ENCODE assay signal across 24 cellular contexts in genomic region chr1:170624141-170624540, GRCh38. TPM values are rescaled to one million over a fixed set of nuclear protein-coding genes. Genes with fewer than 3 reads are reported as not detected.
DNase-seq lines count a peak whose midpoint lies in the region; ATAC-seq and TF ChIP-seq lines count a peak whose summit lies in the region.
"Had no signal": no experiment of that assay in that cellular context is flagged by ENCODE, and none has a peak within 500 bp of the region (broad histone marks: within the 10 kb centered on the region; RNA-seq: fewer than 3 reads in every experiment).

No MANE protein-coding gene starts in this region.

- no peak overlapping the region for H2AFZ ChIP-seq in MM.1S (ENCODE audit: low read length)
- H2AFZ ChIP-seq: GM23248 had no signal

- H3F3A ChIP-seq in MM.1S (ENCODE audit: insufficient read depth, low read length) = no peaks in the 10 kb centered on the region

- H3K4me3 ChIP-seq in breast epithelium = no peak overlapping the region
- H3K4me3 ChIP-seq in MM.1S (ENCODE audit: low read length) = no peak overlapping the region
- H3K4me3 ChIP-seq: A549; BLaER1 treated with 17β-estradiol and CSF1 and Interleukin-3, amounts not matched to agents 10 nM and 100 nM; GM23248 had no signal

- H3K4me1 Mint-ChIP-seq in MCF 10A (ENCODE audit: insufficient read depth, unreplicated experiment) = peaks cover 12% of the 10 kb centered on the region
- H3K4me1 Mint-ChIP-seq in activated naive CD8-positive, alpha-beta T cell treated with anti-CD3 and anti-CD28 coated beads, Interleukin-2, amount 50 U/mL, for 24 hours = no peaks in the 10 kb centered on the region
- H3K4me1 Mint-ChIP-seq: CD14-positive monocyte; CD8-positive, alpha-beta memory T cell had no signal

- no peaks in the 10 kb centered on the region for H3K9me3 ChIP-seq in breast epithelium
- no peaks in the 10 kb centered on the region for H3K9me3 ChIP-seq in MM.1S (replicated peaks; ENCODE audit: insufficient read depth, low read length)
- H3K9me3 ChIP-seq: A549; BE2C; BLaER1 treated with 17β-estradiol and CSF1 and Interleukin-3, amounts not matched to agents 10 nM and 100 nM had no signal

- H3K79me2 ChIP-seq in MM.1S (ENCODE audit: low read length) = no peaks in the 10 kb centered on the region

- POLR2A ChIA-PET in MCF 10A (lab: Yijun Ruan, JAX) = no interaction called here

- H3K4me1 ChIP-seq in breast epithelium = peaks cover 0 to 6% of the 10 kb centered on the region in 2 donors
- no peaks in the 10 kb centered on the region for H3K4me1 ChIP-seq in MM.1S (ENCODE audit: low read length)
- H3K4me1 ChIP-seq: A549; BE2C; BLaER1 treated with 17β-estradiol and CSF1 and Interleukin-3, amounts not matched to agents 10 nM and 100 nM had no signal

- H3K27me3 Mint-ChIP-seq in MCF 10A (ENCODE audit: insufficient read depth, unreplicated experiment) = no peaks in the 10 kb centered on the region
- peaks cover 9% of the 10 kb centered on the region for H3K27me3 Mint-ChIP-seq in activated naive CD8-positive, alpha-beta T cell treated with anti-CD3 and anti-CD28 coated beads, Interleukin-2, amount 50 U/mL, for 24 hours
- H3K27me3 Mint-ChIP-seq: CD4-positive, alpha-beta T cell had no signal

- CTCF ChIA-PET in MCF 10A (lab: Yijun Ruan, JAX) = interaction anchor here (0.6 to 1.4 kb wide), 2 partner anchors 10 to 763 kb away, joined by 3 read pairs; no protein-coding TSS in a partner anchor

- no peak overlapping the region for H3K4me2 ChIP-seq in MM.1S (ENCODE audit: low read depth, low read length)
- H3K4me2 ChIP-seq: A549; BLaER1 treated with 17β-estradiol and CSF1 and Interleukin-3, amounts not matched to agents 10 nM and 100 nM had no signal

- ATAC-seq in HG02678 (IDR thresholded peaks at IDR 0.05; ENCODE audit: unreplicated experiment) = no peak
- ATAC-seq in activated naive CD8-positive, alpha-beta T cell treated with anti-CD3 and anti-CD28 coated beads, Interleukin-2, amount 50 U/mL, for 24 hours = no peak
- ATAC-seq: A549 had no signal

- no TSS peak for BruUV-seq in MCF 10A (replicated peaks; lab: Mats Ljungman, UMichigan)

- DNase-seq in MCF 10A (ENCODE audit: unreplicated experiment) = no peak
- no peak for DNase-seq in breast epithelium (ENCODE audit: low spot score in 2 of 2)
- peak; percentile 2 for DNase-seq in MM.1S
- DNase-seq in myocyte (ENCODE audit: low read depth) = peak; percentile 87
- no peak for DNase-seq in activated naive CD8-positive, alpha-beta T cell treated with anti-CD3 and anti-CD28 coated beads, Interleukin-2, amount 50 U/mL, for 24 hours
- DNase-seq in GM19240 (ENCODE audit: insufficient read length, low spot score) = no peak
- DNase-seq: 8988T; ACHN; AML-193; BE2C; CD4-positive, alpha-beta T cell; CD8-positive, alpha-beta memory T cell; DMS 273 treated with DMSO at 0.1 percent for 48 hours; DMS53; DMS79 treated with DMSO at 0.1 percent for 48 hours; GF-D8; GM23248; H7; HCEC 1CT had no signal

- H3K9ac ChIP-seq in MM.1S (ENCODE audit: low read length) = no peak overlapping the region
- H3K9ac ChIP-seq: BLaER1 treated with 17β-estradiol and CSF1 and Interleukin-3, amounts not matched to agents 10 nM and 100 nM; GM23248 had no signal

- H3K36me3 ChIP-seq in breast epithelium = no peaks in the 10 kb centered on the region
- no peaks in the 10 kb centered on the region for H3K36me3 ChIP-seq in MM.1S (replicated peaks; ENCODE audit: insufficient read depth, low read length)
- H3K36me3 ChIP-seq: BE2C; BLaER1 treated with 17β-estradiol and CSF1 and Interleukin-3, amounts not matched to agents 10 nM and 100 nM had no signal

- H3K9me2 ChIP-seq in MM.1S (replicated peaks; ENCODE audit: insufficient read depth, low read length) = no peaks in the 10 kb centered on the region

- H3K9me3 Mint-ChIP-seq in MCF 10A (ENCODE audit: unreplicated experiment) = peaks cover 19% of the 10 kb centered on the region
- H3K9me3 Mint-ChIP-seq in activated naive CD8-positive, alpha-beta T cell treated with anti-CD3 and anti-CD28 coated beads, Interleukin-2, amount 50 U/mL, for 24 hours = no peaks in the 10 kb centered on the region
- H3K9me3 Mint-ChIP-seq: CD4-positive, alpha-beta T cell; CD8-positive, alpha-beta memory T cell had no signal

- H3K36me3 Mint-ChIP-seq in MCF 10A (ENCODE audit: insufficient read depth, unreplicated experiment) = peaks cover 6% of the 10 kb centered on the region
- H3K36me3 Mint-ChIP-seq in activated naive CD8-positive, alpha-beta T cell treated with anti-CD3 and anti-CD28 coated beads, Interleukin-2, amount 50 U/mL, for 24 hours (ENCODE audit: low read depth) = no peaks in the 10 kb centered on the region
- H3K36me3 Mint-ChIP-seq: CD14-positive monocyte; CD8-positive, alpha-beta memory T cell had no signal

- peak overlapping the region; percentile 73 for H3K27ac Mint-ChIP-seq in MCF 10A (ENCODE audit: low read depth, unreplicated experiment)
- H3K27ac Mint-ChIP-seq in activated naive CD8-positive, alpha-beta T cell treated with anti-CD3 and anti-CD28 coated beads, Interleukin-2, amount 50 U/mL, for 24 hours = no peak overlapping the region
- H3K27ac Mint-ChIP-seq: CD14-positive monocyte; CD4-positive, alpha-beta T cell; CD8-positive, alpha-beta memory T cell had no signal

- TF ChIP-seq CTCF in MCF 10A (IDR thresholded peaks at IDR 0.05; ENCODE audit: unreplicated experiment) (no peak), breast epithelium (IDR thresholded peaks at IDR 0.05) (no peak), MM.1S (IDR thresholded peaks at IDR 0.05; ENCODE audit: low read length) (no peak)

- intact Hi-C loops in MCF 10A (cut with micrococcal nuclease) (no loop called here), breast epithelium (cut with DNase I; ENCODE audit: low total_unique reads) (no loop called here)

- H3K27me3 ChIP-seq in breast epithelium = no peaks in the 10 kb centered on the region
- H3K27me3 ChIP-seq in MM.1S (replicated peaks; ENCODE audit: insufficient read depth, low read length) = no peaks in the 10 kb centered on the region
- H3K27me3 ChIP-seq: BE2C; BLaER1 treated with 17β-estradiol and CSF1 and Interleukin-3, amounts not matched to agents 10 nM and 100 nM had no signal

- H3K27ac ChIP-seq in breast epithelium (no peak overlapping the region), MM.1S (ENCODE audit: low read length) (no peak overlapping the region)
- H3K27ac ChIP-seq: A549; BLaER1 treated with 17β-estradiol and CSF1 and Interleukin-3, amounts not matched to agents 10 nM and 100 nM had no signal

- no peak overlapping the region for H3K4me3 Mint-ChIP-seq in MCF 10A (ENCODE audit: unreplicated experiment)
- no peak overlapping the region for H3K4me3 Mint-ChIP-seq in activated naive CD8-positive, alpha-beta T cell treated with anti-CD3 and anti-CD28 coated beads, Interleukin-2, amount 50 U/mL, for 24 hours
- H3K4me3 Mint-ChIP-seq: CD14-positive monocyte; CD4-positive, alpha-beta T cell; CD8-positive, alpha-beta memory T cell had no signal

- H4K20me1 ChIP-seq in MM.1S (ENCODE audit: insufficient read depth, low read length) = no peaks in the 10 kb centered on the region
- H4K20me1 ChIP-seq: BLaER1 treated with 17β-estradiol and CSF1 and Interleukin-3, amounts not matched to agents 10 nM and 100 nM had no signal

- no peak for TF ChIP-seq POLR2A in breast epithelium (IDR thresholded peaks at IDR 0.05)

RNA-seq across cellular contexts. Expression of gene PRRX1, which starts 39.8 kb away (rescaled TPM):
- total RNA-seq in MCF 10A (2022) = not detected in 2 replicates
- 10 to 100 TPM; 48.9 to 75.7 (median 73.1) TPM for total RNA-seq in breast epithelium
- 51.2 and 55.7 TPM in 2 replicates for total RNA-seq in myocyte
- 4.4 TPM for polyA plus RNA-seq in myocyte (2012)
- total RNA-seq: CD4-positive, alpha-beta T cell; CD8-positive, alpha-beta memory T cell; H1; H7 had no signal
- polyA plus RNA-seq: CD14-positive monocyte; CD8-positive, alpha-beta memory T cell; H1 had no signal

Comparison
In these comparisons a context has a peak if more than half of its experiments do, and no peak if none do; other contexts are left out.
1. RNA of gene PRRX1, which starts 39.8 kb away (total RNA-seq): 48.9 to 75.7 TPM in breast epithelium and 51.2 to 55.7 TPM in myocyte; not detected in MCF 10A; every median in the first group is over 10 times any median in the second.
2. DNase-seq: peak in MM.1S (single experiment) and myocyte (single experiment); none in MCF 10A (single experiment), breast epithelium (0 of 2), activated naive CD8-positive, alpha-beta T cell treated with anti-CD3 and anti-CD28 coated beads, Interleukin-2, amount 50 U/mL, for 24 hours (single experiment) and GM19240 (single experiment).